Comparison of ENCODE assay signal across 10 cellular contexts in the genomic region with DNA sequence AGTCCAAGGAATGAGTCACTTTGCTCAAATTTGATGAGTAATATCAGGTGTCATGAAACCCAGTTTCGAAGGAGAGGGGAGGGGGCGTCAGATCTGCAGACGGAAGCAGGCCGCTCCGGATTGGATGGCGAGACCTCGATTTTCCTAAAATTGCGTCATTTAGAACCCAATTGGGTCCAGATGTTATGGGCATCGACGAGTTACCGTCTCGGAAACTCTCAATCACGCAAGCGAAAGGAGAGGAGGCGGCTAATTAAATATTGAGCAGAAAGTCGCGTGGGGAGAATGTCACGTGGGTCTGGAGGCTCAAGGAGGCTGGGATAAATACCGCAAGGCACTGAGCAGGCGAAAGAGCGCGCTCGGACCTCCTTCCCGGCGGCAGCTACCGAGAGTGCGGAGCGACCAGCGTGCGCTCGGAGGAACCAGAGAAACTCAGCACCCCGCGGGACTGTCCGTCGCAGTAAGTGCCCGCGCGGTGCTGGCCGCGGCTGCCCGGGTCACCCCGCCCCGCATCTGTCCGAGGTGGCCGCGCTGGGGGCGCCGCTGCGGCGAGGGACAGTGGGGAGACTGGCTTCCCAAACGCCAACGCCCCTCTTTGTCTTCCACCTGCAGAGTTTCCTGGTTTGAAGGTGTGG. TPM values are rescaled to one million over a fixed set of nuclear protein-coding genes. Genes with fewer than 3 reads are reported as not detected.
DNase-seq lines count a peak whose midpoint lies in the region; ATAC-seq and TF ChIP-seq lines count a peak whose summit lies in the region.
"Had no signal": no experiment of that assay in that cellular context is flagged by ENCODE, and none has a peak within 500 bp of the region (broad histone marks: within the 10 kb centered on the region; RNA-seq: fewer than 3 reads in every experiment).

Gene TAC1, plus strand, starts transcription at position 351 of the 635 bp plus-strand sequence. CDS start 527 bp downstream, outside the sequence.

- no peak within 1 kb of the TSS for H3K27ac ChIP-seq in RWPE2 (ENCODE audit: poor library complexity, severe bottlenecking)
- no peak within 1 kb of the TSS for H3K27ac ChIP-seq in fibroblast of lung (ENCODE audit: insufficient read depth, low read length)
- H3K27ac ChIP-seq in neural progenitor cell, result no peak within 1 kb of the TSS
- H3K27ac ChIP-seq: RWPE1 had no signal

- H3K27ac Mint-ChIP-seq in neural progenitor cell, result no peak within 1 kb of the TSS
- H3K27ac Mint-ChIP-seq: activated T-helper 2 cell treated with anti-CD3 and anti-CD28 coated beads, Interferon-gamma antibody, Interleukin-2, Interleukin-4, amounts not matched to agents 10 μg/mL and 5 μg/mL and 100 μg/mL, durations not matched to agents 14 hours and 24 hours and 36 hours had no signal

- H3K9me3 ChIP-seq in RWPE2 (ENCODE audit: severe bottlenecking), result no peaks in the 10 kb centered on the region
- no peaks in the 10 kb centered on the region for H3K9me3 ChIP-seq in fibroblast of lung (ENCODE audit: control insufficient read depth, insufficient read depth, low read depth, low read length)
- H3K9me3 ChIP-seq in neural progenitor cell (ENCODE audit: low read depth), result no peaks in the 10 kb centered on the region
- H3K9me3 ChIP-seq in MG63, result no peaks in the 10 kb centered on the region

- H3K36me3 Mint-ChIP-seq in neural progenitor cell, result no peaks in the 10 kb centered on the region

- H3K36me3 ChIP-seq in RWPE2 (ENCODE audit: low read depth) (no peaks in the 10 kb centered on the region), fibroblast of lung (ENCODE audit: control insufficient read depth, insufficient read depth, low read length) (no peaks in the 10 kb centered on the region), neural progenitor cell (no peaks in the 10 kb centered on the region), MG63 (no peaks in the 10 kb centered on the region)

- H2AFZ ChIP-seq in fibroblast of lung (ENCODE audit: low read length) (no peak within 1 kb of the TSS), neural progenitor cell (replicated peaks) (peak within 1 kb of the TSS; percentile 90)

- TF ChIP-seq CTCF in AG10803 (conservative IDR thresholded peaks at IDR 0.05; ENCODE audit: low read length) (no peak), RWPE2 (IDR thresholded peaks at IDR 0.05; ENCODE audit: poor library complexity, severe bottlenecking) (no peak), fibroblast of lung (conservative IDR thresholded peaks at IDR 0.05 in 1 of 2, IDR thresholded peaks at IDR 0.05 in 1 of 2; ENCODE audit: low read depth in 1 of 2, low read length in 2 of 2) (no peak), neural progenitor cell (IDR thresholded peaks at IDR 0.05) (no peak)

- H3K4me1 Mint-ChIP-seq in neural progenitor cell, result peaks cover 21% of the 10 kb centered on the region

- peak; percentile 9 for DNase-seq in AG10803 (ENCODE audit: low read depth)
- no peak for DNase-seq in RWPE2 (ENCODE audit: low spot score)
- DNase-seq in fibroblast of lung (ENCODE audit: low read depth in 2 of 2), result peak; percentile 2 to 11
- peak; percentile 79 for DNase-seq in neural progenitor cell (ENCODE audit: low spot score)
- DNase-seq in MG63, result no peak
- DNase-seq in HUDEP-2 (lab: John Stamatoyannopoulos, UW; ENCODE audit: unreplicated experiment in 76 of 76), result no peak
- DNase-seq in activated gamma-delta T cell (lab: John Stamatoyannopoulos, UW), result no peak
- no peak for DNase-seq in mesenteric fat pad (ENCODE audit: low spot score)

- no peaks in the 10 kb centered on the region for H3K79me2 ChIP-seq in fibroblast of lung (ENCODE audit: control insufficient read depth, insufficient read depth, low read length)
- no peaks in the 10 kb centered on the region for H3K79me2 ChIP-seq in neural progenitor cell (ENCODE audit: low read depth)

- peaks cover 12% of the 10 kb centered on the region for H3F3A ChIP-seq in neural progenitor cell (ENCODE audit: low read depth)

- H3K27me3 ChIP-seq in RWPE2 (ENCODE audit: insufficient read depth, poor library complexity, severe bottlenecking), result peaks cover 94% of the 10 kb centered on the region
- H3K27me3 ChIP-seq in fibroblast of lung (ENCODE audit: control insufficient read depth, insufficient read depth, low read length), result peaks cover 19% of the 10 kb centered on the region
- peaks cover 98% of the 10 kb centered on the region for H3K27me3 ChIP-seq in neural progenitor cell
- H3K27me3 ChIP-seq in MG63, result peaks cover 34% of the 10 kb centered on the region

- no peaks in the 10 kb centered on the region for H4K20me1 ChIP-seq in fibroblast of lung (ENCODE audit: control insufficient read depth, extremely low read depth, insufficient read depth, low read length)
- H4K20me1 ChIP-seq in neural progenitor cell (ENCODE audit: low read depth), result no peaks in the 10 kb centered on the region

- H3K4me3 Mint-ChIP-seq in neural progenitor cell, result peak within 1 kb of the TSS; percentile 85

- ATAC-seq in RWPE2 (ENCODE audit: low read depth), result peak; percentile 29; the same call in 1 of the 3 replicates

- H3K4me2 ChIP-seq in fibroblast of lung (ENCODE audit: extremely low read depth, insufficient read depth, low read length) (no peak within 1 kb of the TSS), neural progenitor cell (peak within 1 kb of the TSS; percentile 96)

- H3K4me1 ChIP-seq in RWPE2 (ENCODE audit: insufficient read depth, poor library complexity, severe bottlenecking) (no peaks in the 10 kb centered on the region), fibroblast of lung (ENCODE audit: control insufficient read depth, extremely low read depth, insufficient read depth, low read length) (no peaks in the 10 kb centered on the region), neural progenitor cell (peaks cover 16% of the 10 kb centered on the region)

- H3K9ac ChIP-seq in fibroblast of lung (ENCODE audit: insufficient read depth, low read length) (no peak within 1 kb of the TSS), neural progenitor cell (no peak within 1 kb of the TSS)

- H3K4me3 ChIP-seq in AG10803 (ENCODE audit: low read length), result peak within 1 kb of the TSS; percentile 30
- H3K4me3 ChIP-seq in RWPE2 (ENCODE audit: severe bottlenecking), result no peak within 1 kb of the TSS
- H3K4me3 ChIP-seq in fibroblast of lung (replicated peaks in 1 of 4; ENCODE audit: control extremely low read depth in 1 of 4, insufficient read depth in 1 of 4, low read depth in 3 of 4, low read length in 4 of 4), result peak within 1 kb of the TSS in 2 of 4 experiments; percentile 28 to 48
- H3K4me3 ChIP-seq in neural progenitor cell, result peak within 1 kb of the TSS; percentile 52
- no peak within 1 kb of the TSS for H3K4me3 ChIP-seq in MG63

- H3K27me3 Mint-ChIP-seq in neural progenitor cell (ENCODE audit: insufficient read depth, low read depth), result peaks cover 49% of the 10 kb centered on the region

- no peaks in the 10 kb centered on the region for H3K9me3 Mint-ChIP-seq in neural progenitor cell
- H3K9me3 Mint-ChIP-seq: activated T-helper 2 cell treated with anti-CD3 and anti-CD28 coated beads, Interferon-gamma antibody, Interleukin-2, Interleukin-4, amounts not matched to agents 10 μg/mL and 5 μg/mL and 100 μg/mL, durations not matched to agents 14 hours and 24 hours and 36 hours had no signal

RNA-seq across cellular contexts. Expression of gene TAC1, which starts in this region (rescaled TPM):
- total RNA-seq in fibroblast of lung (under 0.01 and 0.33 TPM in 2 replicates), neural progenitor cell (ENCODE audit: low replicate concordance) (0.68 and 0.84 TPM in 2 replicates), mesenteric fat pad (1.5 TPM)
- polyA plus RNA-seq in fibroblast of lung, result not detected in 2 replicates
- not detected in 2 replicates for polyA plus RNA-seq in fibroblast of lung (2012)
- 3.1 TPM in 1 of 2 replicates, not detected in the other for polyA minus RNA-seq in fibroblast of lung (ENCODE audit: low replicate concordance)
- not detected in 2 replicates for total RNA-seq in MG63 (2014; rRNA removed; shearing (Covaris generic); ENCODE audit: low replicate concordance)

Comparison
In these comparisons a context has a peak if more than half of its experiments do, and no peak if none do; other contexts are left out.
1. Peak in DNase-seq, H3K4me3 ChIP-seq and H3K4me2 ChIP-seq in neural progenitor cell; RNA of the gene not detected or under 1 TPM.
2. DNase-seq: peak in AG10803 (single experiment) and fibroblast of lung (2 of 2); none in RWPE2 (single experiment), MG63 (single experiment), HUDEP-2 (0 of 76), activated gamma-delta T cell (single experiment) and mesenteric fat pad (single experiment).